1 cellular context compared by ENCODE assay signal in the genomic region with DNA sequence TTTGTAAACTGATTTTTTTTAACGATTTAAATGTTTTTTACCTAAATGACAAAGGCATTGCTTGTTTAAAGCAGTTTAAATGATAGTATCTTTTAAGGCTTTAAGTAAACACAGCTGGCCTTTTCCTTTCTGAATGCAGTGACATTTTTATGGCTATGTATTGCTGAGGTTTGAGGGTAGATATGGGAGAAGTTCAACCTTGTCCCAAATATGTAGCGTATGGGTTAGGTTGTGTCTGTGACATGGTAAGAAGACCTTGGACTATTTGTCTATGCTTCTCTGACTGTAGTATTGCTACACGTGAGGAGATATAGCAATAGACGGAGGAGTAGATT.
TF ChIP-seq lines count a peak whose summit lies in the region.

No MANE protein-coding gene starts in this region.

TF ChIP-seq in GM23338, 12 proteins besides CTCF, POLR2A, EP300 and RAD21 (continued from another document):
- TF ChIP-seq ZNF462 (CRISPR knock-in tag; IDR thresholded peaks at IDR 0.05) = no peak
- no peak for TF ChIP-seq ZNF114 (CRISPR knock-in tag; IDR thresholded peaks at IDR 0.05)
- no peak for TF ChIP-seq EZH2phosphoT487 (IDR thresholded peaks at IDR 0.05; ENCODE audit: unreplicated experiment)
- no peak for TF ChIP-seq STAT1 (IDR thresholded peaks at IDR 0.05; ENCODE audit: unreplicated experiment)
- no peak for TF ChIP-seq EZH2 (IDR thresholded peaks at IDR 0.05; ENCODE audit: low read depth, unreplicated experiment)
- no peak for TF ChIP-seq JUNB (IDR thresholded peaks at IDR 0.05; ENCODE audit: unreplicated experiment)
- no peak for TF ChIP-seq POLR2AphosphoS5 (IDR thresholded peaks at IDR 0.05; ENCODE audit: low read depth)
- TF ChIP-seq, protein P1, sequence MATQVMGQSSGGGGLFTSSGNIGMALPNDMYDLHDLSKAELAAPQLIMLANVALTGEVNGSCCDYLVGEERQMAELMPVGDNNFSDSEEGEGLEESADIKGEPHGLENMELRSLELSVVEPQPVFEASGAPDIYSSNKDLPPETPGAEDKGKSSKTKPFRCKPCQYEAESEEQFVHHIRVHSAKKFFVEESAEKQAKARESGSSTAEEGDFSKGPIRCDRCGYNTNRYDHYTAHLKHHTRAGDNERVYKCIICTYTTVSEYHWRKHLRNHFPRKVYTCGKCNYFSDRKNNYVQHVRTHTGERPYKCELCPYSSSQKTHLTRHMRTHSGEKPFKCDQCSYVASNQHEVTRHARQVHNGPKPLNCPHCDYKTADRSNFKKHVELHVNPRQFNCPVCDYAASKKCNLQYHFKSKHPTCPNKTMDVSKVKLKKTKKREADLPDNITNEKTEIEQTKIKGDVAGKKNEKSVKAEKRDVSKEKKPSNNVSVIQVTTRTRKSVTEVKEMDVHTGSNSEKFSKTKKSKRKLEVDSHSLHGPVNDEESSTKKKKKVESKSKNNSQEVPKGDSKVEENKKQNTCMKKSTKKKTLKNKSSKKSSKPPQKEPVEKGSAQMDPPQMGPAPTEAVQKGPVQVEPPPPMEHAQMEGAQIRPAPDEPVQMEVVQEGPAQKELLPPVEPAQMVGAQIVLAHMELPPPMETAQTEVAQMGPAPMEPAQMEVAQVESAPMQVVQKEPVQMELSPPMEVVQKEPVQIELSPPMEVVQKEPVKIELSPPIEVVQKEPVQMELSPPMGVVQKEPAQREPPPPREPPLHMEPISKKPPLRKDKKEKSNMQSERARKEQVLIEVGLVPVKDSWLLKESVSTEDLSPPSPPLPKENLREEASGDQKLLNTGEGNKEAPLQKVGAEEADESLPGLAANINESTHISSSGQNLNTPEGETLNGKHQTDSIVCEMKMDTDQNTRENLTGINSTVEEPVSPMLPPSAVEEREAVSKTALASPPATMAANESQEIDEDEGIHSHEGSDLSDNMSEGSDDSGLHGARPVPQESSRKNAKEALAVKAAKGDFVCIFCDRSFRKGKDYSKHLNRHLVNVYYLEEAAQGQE (IDR thresholded peaks at IDR 0.05; ENCODE audit: unreplicated experiment) = no peak
- TF ChIP-seq NANOG (IDR thresholded peaks at IDR 0.05; ENCODE audit: borderline replicate concordance) = no peak
- no peak for TF ChIP-seq ETS1 (IDR thresholded peaks at IDR 0.05)
